23 cellular contexts compared by ENCODE assay signal in genomic region chr3:121896823-121897222, GRCh38.
"Had no signal": no experiment of that assay in that cellular context is flagged by ENCODE, and none has a peak within 500 bp of the region (broad histone marks: within the 10 kb centered on the region; RNA-seq: fewer than 3 reads in every experiment).

No MANE protein-coding gene starts in this region.

- H3K27me3 Mint-ChIP-seq: naive thymus-derived CD8-positive, alpha-beta T cell; stimulated activated memory B cell treated with anti-CD40 and anti-IgM and Interleukin-4, amounts not matched to agents 10 μg/mL and 1 μg/mL and 100 μg/mL, for 72 hours; stimulated activated naive CD8-positive, alpha-beta T cell treated with anti-CD3 and anti-CD28 coated beads, Interleukin-15, Interleukin-2, amounts not matched to agents 100 ng/mL and 50 ng/mL, for 24 hours had no signal

- H3K4me1 Mint-ChIP-seq: naive thymus-derived CD8-positive, alpha-beta T cell; stimulated activated memory B cell treated with anti-CD40 and anti-IgM and Interleukin-4, amounts not matched to agents 10 μg/mL and 1 μg/mL and 100 μg/mL, for 72 hours had no signal

- H3K4me1 ChIP-seq: uterus had no signal

- H3K9me3 Mint-ChIP-seq: naive thymus-derived CD8-positive, alpha-beta T cell; stimulated activated memory B cell treated with anti-CD40 and anti-IgM and Interleukin-4, amounts not matched to agents 10 μg/mL and 1 μg/mL and 100 μg/mL, for 72 hours; stimulated activated naive CD8-positive, alpha-beta T cell treated with anti-CD3 and anti-CD28 coated beads, Interleukin-15, Interleukin-2, amounts not matched to agents 100 ng/mL and 50 ng/mL, for 24 hours had no signal

- H3K9me3 ChIP-seq: esophagus muscularis mucosa, gastrocnemius medialis, heart right ventricle, mucosa of descending colon, neutrophil, psoas muscle, right lobe of liver, spleen, testis, tibial nerve, uterus had no signal

- H3K27ac Mint-ChIP-seq: naive thymus-derived CD8-positive, alpha-beta T cell; stimulated activated memory B cell treated with anti-CD40 and anti-IgM and Interleukin-4, amounts not matched to agents 10 μg/mL and 1 μg/mL and 100 μg/mL, for 72 hours; stimulated activated naive CD8-positive, alpha-beta T cell treated with anti-CD3 and anti-CD28 coated beads, Interleukin-15, Interleukin-2, amounts not matched to agents 100 ng/mL and 50 ng/mL, for 24 hours had no signal

- H3K27ac ChIP-seq: dorsolateral prefrontal cortex, epithelial cell of prostate, esophagus muscularis mucosa, gastrocnemius medialis, heart right ventricle, neutrophil, psoas muscle, right lobe of liver, spleen, testis, tibial nerve, uterus had no signal

- H3K36me3 ChIP-seq: esophagus muscularis mucosa, gastrocnemius medialis, right lobe of liver, tibial nerve, uterus had no signal

- ATAC-seq: gastrocnemius medialis; heart right ventricle; left colon; mucosa of descending colon; naive thymus-derived CD8-positive, alpha-beta T cell; psoas muscle; right lobe of liver; stimulated activated memory B cell treated with anti-CD40 and anti-IgM and Interleukin-4, amounts not matched to agents 10 μg/mL and 1 μg/mL and 100 μg/mL, for 72 hours had no signal

- H3K27me3 ChIP-seq: dorsolateral prefrontal cortex, esophagus muscularis mucosa, gastrocnemius medialis, heart right ventricle, neutrophil, right lobe of liver, spleen, testis, tibial nerve, uterus had no signal

- DNase-seq: cortex of kidney; dorsolateral prefrontal cortex; effector CD8-positive, alpha-beta T cell; gastrocnemius medialis; heart right ventricle; left colon; mucosa of descending colon; naive thymus-derived CD8-positive, alpha-beta T cell; psoas muscle; retina; right lobe of liver; spleen; stimulated activated CD4-positive, alpha-beta T cell treated with anti-CD3 and anti-CD28 coated beads, Interleukin-15, amount 100 ng/mL, for 24 hours; stimulated activated CD4-positive, alpha-beta T cell treated with anti-CD3 and anti-CD28 coated beads, Interleukin-1b, Interleukin-23, amount 100 ng/mL, for 48 hours; stimulated activated CD4-positive, alpha-beta T cell treated with anti-CD3 and anti-CD28 coated beads, Interleukin-4, amount 100 ng/mL, for 24 hours; testis; uterus had no signal

- H3K4me3 ChIP-seq: esophagus muscularis mucosa, gastrocnemius medialis, heart right ventricle, mucosa of descending colon, psoas muscle, right lobe of liver, spleen, testis, tibial nerve, uterus had no signal

- H3K4me3 Mint-ChIP-seq: naive thymus-derived CD8-positive, alpha-beta T cell; stimulated activated memory B cell treated with anti-CD40 and anti-IgM and Interleukin-4, amounts not matched to agents 10 μg/mL and 1 μg/mL and 100 μg/mL, for 72 hours; stimulated activated naive CD8-positive, alpha-beta T cell treated with anti-CD3 and anti-CD28 coated beads, Interleukin-15, Interleukin-2, amounts not matched to agents 100 ng/mL and 50 ng/mL, for 24 hours had no signal
